ENCODE assay signal across 1 cellular context in the genomic region with DNA sequence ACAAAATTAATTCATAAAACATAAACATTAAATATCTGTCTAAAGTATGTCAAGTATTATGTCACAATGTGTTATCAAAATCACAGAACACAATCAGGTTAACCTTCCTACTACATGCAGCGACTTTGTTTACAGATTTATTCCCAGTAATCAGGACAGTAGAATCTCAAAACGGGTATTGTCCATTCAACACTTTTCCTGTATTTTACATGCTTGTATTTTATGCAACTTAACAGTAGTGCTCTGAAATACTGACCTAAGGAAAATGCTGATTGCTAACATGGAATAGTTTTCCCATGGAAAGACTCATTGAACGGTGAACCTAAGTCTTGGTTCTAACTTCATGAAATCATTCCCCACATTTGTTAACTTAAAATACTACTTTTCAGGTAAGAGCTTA.
TF ChIP-seq lines count a peak whose summit lies in the region.

No MANE protein-coding gene starts in this region.

TF ChIP-seq in HepG2, 621 proteins besides CTCF, POLR2A, EP300 and RAD21 (continued from another document):
- TF ChIP-seq, protein P1, sequence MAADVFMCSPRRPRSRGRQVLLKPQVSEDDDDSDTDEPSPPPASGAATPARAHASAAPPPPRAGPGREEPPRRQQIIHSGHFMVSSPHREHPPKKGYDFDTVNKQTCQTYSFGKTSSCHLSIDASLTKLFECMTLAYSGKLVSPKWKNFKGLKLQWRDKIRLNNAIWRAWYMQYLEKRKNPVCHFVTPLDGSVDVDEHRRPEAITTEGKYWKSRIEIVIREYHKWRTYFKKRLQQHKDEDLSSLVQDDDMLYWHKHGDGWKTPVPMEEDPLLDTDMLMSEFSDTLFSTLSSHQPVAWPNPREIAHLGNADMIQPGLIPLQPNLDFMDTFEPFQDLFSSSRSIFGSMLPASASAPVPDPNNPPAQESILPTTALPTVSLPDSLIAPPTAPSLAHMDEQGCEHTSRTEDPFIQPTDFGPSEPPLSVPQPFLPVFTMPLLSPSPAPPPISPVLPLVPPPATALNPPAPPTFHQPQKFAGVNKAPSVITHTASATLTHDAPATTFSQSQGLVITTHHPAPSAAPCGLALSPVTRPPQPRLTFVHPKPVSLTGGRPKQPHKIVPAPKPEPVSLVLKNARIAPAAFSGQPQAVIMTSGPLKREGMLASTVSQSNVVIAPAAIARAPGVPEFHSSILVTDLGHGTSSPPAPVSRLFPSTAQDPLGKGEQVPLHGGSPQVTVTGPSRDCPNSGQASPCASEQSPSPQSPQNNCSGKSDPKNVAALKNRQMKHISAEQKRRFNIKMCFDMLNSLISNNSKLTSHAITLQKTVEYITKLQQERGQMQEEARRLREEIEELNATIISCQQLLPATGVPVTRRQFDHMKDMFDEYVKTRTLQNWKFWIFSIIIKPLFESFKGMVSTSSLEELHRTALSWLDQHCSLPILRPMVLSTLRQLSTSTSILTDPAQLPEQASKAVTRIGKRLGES (CRISPR knock-in tag; IDR thresholded peaks at IDR 0.05; ENCODE audit: borderline replicate concordance): no peak
- TF ChIP-seq ZSCAN12 (CRISPR knock-in tag; IDR thresholded peaks at IDR 0.05) (no peak), CREB1 (IDR thresholded peaks at IDR 0.05) (no peak), CREB1 (CRISPR knock-in tag; IDR thresholded peaks at IDR 0.05) (0 out of 2 replicates have a peak, but pooled peaks have one; percentile 4), ZFAT (CRISPR knock-in tag; conservative IDR thresholded peaks at IDR 0.05) (peak; percentile 80; the same call in 1 of the 2 replicates), ZNF33A (CRISPR knock-in tag; IDR thresholded peaks at IDR 0.05; ENCODE audit: borderline replicate concordance) (no peak), PCBP1 (IDR thresholded peaks at IDR 0.05; ENCODE audit: borderline replicate concordance, low read depth, low read length) (no peak), RBFOX2 (IDR thresholded peaks at IDR 0.05; ENCODE audit: low read depth, low read length) (peak; percentile 53), SP140L (CRISPR knock-in tag; IDR thresholded peaks at IDR 0.05; ENCODE audit: borderline replicate concordance) (no peak)
